1 cellular context compared by ENCODE assay signal in genomic region chrX:152658302-152658701, GRCh38.
TF ChIP-seq lines count a peak whose summit lies in the region.

No MANE protein-coding gene starts in this region.

TF ChIP-seq in WTC11, 78 proteins besides CTCF, POLR2A, EP300 and RAD21:
- TF ChIP-seq ZNF138 (CRISPR knock-in tag; conservative IDR thresholded peaks at IDR 0.05) = no peak
- TF ChIP-seq JUN (CRISPR knock-in tag; IDR thresholded peaks at IDR 0.05) = no peak
- no peak for TF ChIP-seq TEAD4 (CRISPR knock-in tag; IDR thresholded peaks at IDR 0.05)
- no peak for TF ChIP-seq HMGA2 (CRISPR knock-in tag; IDR thresholded peaks at IDR 0.05)
- TF ChIP-seq ZNF671 (CRISPR knock-in tag; IDR thresholded peaks at IDR 0.05) = no peak
- TF ChIP-seq FOXP4 (CRISPR knock-in tag; IDR thresholded peaks at IDR 0.05) = no peak
